ENCODE assay signal across 10 cellular contexts in the genomic region with DNA sequence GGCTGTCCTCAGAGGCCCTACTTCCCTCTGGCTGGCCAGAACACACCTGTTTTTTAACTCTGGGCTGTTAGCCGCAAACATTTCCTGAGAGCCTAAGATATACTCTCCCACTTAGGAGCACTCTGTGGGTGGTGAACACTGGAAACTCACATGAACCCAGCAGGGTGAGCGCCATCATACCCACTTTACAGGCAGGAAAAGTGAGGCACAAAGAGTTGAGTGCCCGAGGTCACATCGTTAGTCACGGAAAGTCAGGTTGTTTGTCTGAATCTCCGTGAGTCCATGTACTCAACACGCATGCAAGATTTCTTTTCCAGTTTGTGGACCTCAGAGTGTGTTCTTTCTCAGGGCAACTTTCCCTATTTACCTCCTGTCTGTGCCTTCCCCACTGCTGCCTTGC. TPM values are rescaled to one million over a fixed set of nuclear protein-coding genes. Genes with fewer than 3 reads are reported as not detected.
DNase-seq lines count a peak whose midpoint lies in the region; ATAC-seq and TF ChIP-seq lines count a peak whose summit lies in the region.
"Had no signal": no experiment of that assay in that cellular context is flagged by ENCODE, and none has a peak within 500 bp of the region (broad histone marks: within the 10 kb centered on the region; RNA-seq: fewer than 3 reads in every experiment).

No MANE protein-coding gene starts in this region.

- H3K36me3 Mint-ChIP-seq in effector memory CD8-positive, alpha-beta T cell (ENCODE audit: insufficient read depth) = peaks cover 49% of the 10 kb centered on the region

- H3K27ac ChIP-seq in DOHH2 (ENCODE audit: low read depth, low read length) = no peak overlapping the region
- no peak overlapping the region for H3K27ac ChIP-seq in PC-3 (ENCODE audit: low read length)
- H3K27ac ChIP-seq in gastrocnemius medialis = peak overlapping the region in 3 of 4 donors; percentile 85 to 87 (median 85)
- H3K27ac ChIP-seq in aorta (ENCODE audit: low read depth in 1 of 2, low read length in 2 of 2) = no peak overlapping the region

- H3K9ac ChIP-seq in PC-3 (ENCODE audit: low read length) = no peak overlapping the region

- peak overlapping the region; percentile 95 to 99 for H3K27ac Mint-ChIP-seq in effector memory CD8-positive, alpha-beta T cell

- no TSS peak for BruUV-seq in PC-3 (replicated peaks; lab: Mats Ljungman, UMichigan)

- H3K4me1 Mint-ChIP-seq in effector memory CD8-positive, alpha-beta T cell (ENCODE audit: low read depth in 2 of 2) = peaks cover 27 to 29% of the 10 kb centered on the region in 2 donors

- H3F3A ChIP-seq in DOHH2 (ENCODE audit: control insufficient read depth, insufficient read depth) = no peaks in the 10 kb centered on the region
- H3F3A ChIP-seq in PC-3 (ENCODE audit: low read length, unreplicated experiment) = no peaks in the 10 kb centered on the region

- CTCF ChIA-PET in PC-3 (lab: Charles Lee) = no interaction called here

- H3K36me3 ChIP-seq in DOHH2 (ENCODE audit: control insufficient read depth, low read length) (peaks cover 36% of the 10 kb centered on the region), PC-3 (ENCODE audit: low read depth, low read length) (peaks cover 20% of the 10 kb centered on the region), gastrocnemius medialis (peaks cover 0 to 29% of the 10 kb centered on the region in 2 donors), aorta (ENCODE audit: control insufficient read depth in 1 of 2, insufficient read depth in 2 of 2, low read length in 1 of 2) (peaks cover 0 to 4% of the 10 kb centered on the region in 2 donors), MG63 (no peaks in the 10 kb centered on the region; the same call in 1 of the 2 replicates)

- H4K20me1 ChIP-seq in DOHH2 (ENCODE audit: control insufficient read depth, insufficient read depth, low read depth, low read length) (no peaks in the 10 kb centered on the region), PC-3 (ENCODE audit: low read length) (no peaks in the 10 kb centered on the region)

- 92 to 94% methylated on average over 7 of the region's 7 CpGs for WGBS in aorta, 2 donors

- H3K9me3 ChIP-seq in DOHH2 (ENCODE audit: control insufficient read depth, insufficient read depth, low read length) (no peaks in the 10 kb centered on the region), PC-3 (ENCODE audit: low read length) (no peaks in the 10 kb centered on the region), gastrocnemius medialis (no peaks in the 10 kb centered on the region), aorta (ENCODE audit: control insufficient read depth, low read length) (no peaks in the 10 kb centered on the region), MG63 (no peaks in the 10 kb centered on the region)

- POLR2A ChIA-PET in PC-3 (lab: Charles Lee; ENCODE audit: unreplicated experiment) = no interaction called here

- no peaks in the 10 kb centered on the region for H3K27me3 ChIP-seq in DOHH2 (ENCODE audit: control insufficient read depth, low read length)
- no peaks in the 10 kb centered on the region for H3K27me3 ChIP-seq in PC-3 (ENCODE audit: low read length)
- no peaks in the 10 kb centered on the region for H3K27me3 ChIP-seq in gastrocnemius medialis
- no peaks in the 10 kb centered on the region for H3K27me3 ChIP-seq in aorta (ENCODE audit: control insufficient read depth in 1 of 2, insufficient read depth in 2 of 2, low read length in 1 of 2)
- no peaks in the 10 kb centered on the region for H3K27me3 ChIP-seq in MG63

- H3K4me3 Mint-ChIP-seq in effector memory CD8-positive, alpha-beta T cell = peak overlapping the region; percentile 94 to 99

- peak overlapping the region; percentile 90 for H3K4me2 ChIP-seq in DOHH2 (ENCODE audit: low read length)
- peak overlapping the region; percentile 99 for H3K4me2 ChIP-seq in PC-3 (ENCODE audit: low read length)

- no peak for TF ChIP-seq POLR2A in gastrocnemius medialis (IDR thresholded peaks at IDR 0.05)

- peaks cover 27% of the 10 kb centered on the region for H3K4me1 ChIP-seq in DOHH2 (ENCODE audit: control insufficient read depth, low read length)
- peaks cover 24% of the 10 kb centered on the region for H3K4me1 ChIP-seq in PC-3 (ENCODE audit: insufficient read depth, low read length)
- peaks cover 18% of the 10 kb centered on the region in 2 donors for H3K4me1 ChIP-seq in gastrocnemius medialis
- H3K4me1 ChIP-seq in aorta (ENCODE audit: control insufficient read depth in 1 of 2, insufficient read depth in 2 of 2, low read length in 2 of 2) = no peaks in the 10 kb centered on the region

- ATAC-seq in PC-3 = no peak
- ATAC-seq in effector memory CD8-positive, alpha-beta T cell (replicated peaks) = no peak
- no peak for ATAC-seq in gastrocnemius medialis
- ATAC-seq in GM18867 (IDR thresholded peaks at IDR 0.05; ENCODE audit: unreplicated experiment) = no peak
- no peak for ATAC-seq in aorta (ENCODE audit: low FRiP score)

- H3K79me2 ChIP-seq in DOHH2 (ENCODE audit: control insufficient read depth, low read length) (peaks cover 22% of the 10 kb centered on the region), PC-3 (ENCODE audit: low read length) (peaks cover 32% of the 10 kb centered on the region)

- DNase-seq in PC-3 = no peak
- no peak for DNase-seq in effector memory CD8-positive, alpha-beta T cell
- DNase-seq in gastrocnemius medialis = no peak
- no peak for DNase-seq in NCI-H2081 (lab: John Stamatoyannopoulos, UW)
- DNase-seq in aorta = no peak
- DNase-seq in MG63 = no peak
- DNase-seq: NCI-H226, retina had no signal

- no peaks in the 10 kb centered on the region for H3K9me3 Mint-ChIP-seq in effector memory CD8-positive, alpha-beta T cell

- intact Hi-C loops in PC-3 (cut with micrococcal nuclease) = no loop called here
- intact Hi-C loops in gastrocnemius medialis (cut with DNase I; ENCODE audit: low total_unique reads) = loop anchor here (10.0 kb wide), 1 partner anchor 123 kb away; a partner anchor contains a TSS
- intact Hi-C loops in aorta (cut with DNase I) = loop anchor here (10.0 kb wide), 2 partner anchors 123 to 163 kb away; a partner anchor contains a TSS

- H3K27me3 Mint-ChIP-seq in effector memory CD8-positive, alpha-beta T cell = no peaks in the 10 kb centered on the region

- H3K4me3 ChIP-seq in DOHH2 (ENCODE audit: low read length) (peak overlapping the region; percentile 97), PC-3 (ENCODE audit: low read length) (peak overlapping the region; percentile 100; the same call in 1 of the 2 replicates), gastrocnemius medialis (peak overlapping the region in 1 of 4 donors; percentile 84), aorta (ENCODE audit: low read length in 2 of 2) (no peak overlapping the region), MG63 (no peak overlapping the region)

- in situ Hi-C loops in gastrocnemius medialis (cut with MboI; ENCODE audit: low sequenced_read_pairs in 4 of 4) = no loop called here

- H3K9me2 ChIP-seq in DOHH2 (replicated peaks; ENCODE audit: control insufficient read depth, low read length) (no peaks in the 10 kb centered on the region), PC-3 (replicated peaks; ENCODE audit: low read length) (no peaks in the 10 kb centered on the region)

- TF ChIP-seq CTCF in DOHH2 (IDR thresholded peaks at IDR 0.05; ENCODE audit: low read depth, low read length, poor library complexity, severe bottlenecking) (no peak), PC-3 (conservative IDR thresholded peaks at IDR 0.05; ENCODE audit: low read depth, low read length) (no peak), gastrocnemius medialis (IDR thresholded peaks at IDR 0.05 in 4 of 5, conservative IDR thresholded peaks at IDR 0.05 in 1 of 5) (no peak)

- H2AFZ ChIP-seq in PC-3 (ENCODE audit: low read length) = no peak overlapping the region

RNA-seq across cellular contexts. Expression of a gene that starts 1.9 kb away (rescaled TPM):
- total RNA-seq in PC-3 (2014; rRNA removed) (15.1 and 23.7 TPM in 2 replicates), gastrocnemius medialis (10 to 100 TPM in 1 of 4 donors, 1 to 10 TPM in 3; 5.8 to 11.7 (median 8.2) TPM), aorta (10 to 100 TPM; 12.4 to 15.0 TPM)
- 10 to 100 TPM; 13.4 to 21.8 TPM for polyA plus RNA-seq in aorta
- 11.7 and 21.8 TPM in 2 replicates for total RNA-seq in MG63 (2014; rRNA removed; shearing (Covaris generic); ENCODE audit: low replicate concordance)

RNA-seq across cellular contexts. Expression of a gene that starts 43.0 kb away (rescaled TPM):
- total RNA-seq in PC-3 (2014; rRNA removed) = 41.8 and 50.6 TPM in 2 replicates
- total RNA-seq in gastrocnemius medialis = 1 to 10 TPM; 1.9 to 6.8 (median 4.2) TPM
- 10 to 100 TPM; 11.9 to 28.8 TPM for total RNA-seq in aorta
- 1 to 10 TPM; 4.6 to 7.0 TPM for polyA plus RNA-seq in aorta
- total RNA-seq in MG63 (2014; rRNA removed; shearing (Covaris generic); ENCODE audit: low replicate concordance) = 7.1 and 14.5 TPM in 2 replicates

Comparison
In these comparisons a context has a peak if more than half of its experiments do, and no peak if none do; other contexts are left out.
1. H3K27ac ChIP-seq: peak in gastrocnemius medialis (3 of 4); none in DOHH2 (single experiment), PC-3 (single experiment) and aorta (0 of 2).
2. H3K4me3 ChIP-seq: peak in DOHH2 (single experiment) and PC-3 (single experiment); none in aorta (0 of 2) and MG63 (single experiment).